ENCODE assay signal across 1 cellular context in the genomic region with DNA sequence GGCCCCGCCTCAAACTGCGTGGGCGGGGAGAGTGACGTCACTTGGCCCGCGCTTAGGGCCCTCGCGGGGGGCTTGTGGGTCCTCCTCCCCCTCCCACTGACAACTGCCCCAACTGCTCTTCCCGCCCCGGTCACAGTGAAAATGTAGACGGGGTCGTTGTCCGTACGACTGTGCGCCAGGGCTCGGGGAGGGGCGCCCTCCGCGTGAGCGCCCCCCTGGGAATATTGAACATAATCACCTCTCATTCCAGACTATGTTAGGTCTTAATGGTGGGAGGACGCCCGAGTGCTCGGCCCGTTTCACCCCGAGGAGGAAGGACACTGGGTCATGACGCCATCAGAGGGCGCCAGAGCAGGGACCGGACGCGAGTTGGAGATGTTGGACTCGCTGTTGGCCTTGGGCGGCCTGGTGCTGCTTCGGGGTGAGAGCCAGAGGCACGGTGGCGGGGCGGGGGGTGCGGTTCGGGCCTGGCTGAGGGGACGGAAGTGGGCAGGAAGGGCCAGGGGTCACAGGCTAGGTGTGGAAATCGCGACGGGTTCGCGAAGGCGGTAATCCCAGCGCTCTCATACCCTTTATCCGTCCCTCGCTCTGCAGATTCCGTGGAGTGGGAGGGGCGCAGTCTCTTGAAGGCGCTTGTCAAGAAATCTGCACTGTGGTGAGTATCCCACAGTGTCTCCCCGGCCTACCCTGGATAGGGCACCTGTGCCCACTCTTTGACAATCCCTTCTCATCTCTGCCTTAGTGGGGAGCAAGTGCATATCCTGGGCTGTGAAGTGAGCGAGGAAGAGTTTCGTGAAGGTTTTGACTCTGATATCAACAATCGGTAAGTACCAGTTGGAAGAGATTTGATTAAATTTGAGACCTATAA.
TF ChIP-seq lines count a peak whose summit lies in the region.

A gene with protein sequence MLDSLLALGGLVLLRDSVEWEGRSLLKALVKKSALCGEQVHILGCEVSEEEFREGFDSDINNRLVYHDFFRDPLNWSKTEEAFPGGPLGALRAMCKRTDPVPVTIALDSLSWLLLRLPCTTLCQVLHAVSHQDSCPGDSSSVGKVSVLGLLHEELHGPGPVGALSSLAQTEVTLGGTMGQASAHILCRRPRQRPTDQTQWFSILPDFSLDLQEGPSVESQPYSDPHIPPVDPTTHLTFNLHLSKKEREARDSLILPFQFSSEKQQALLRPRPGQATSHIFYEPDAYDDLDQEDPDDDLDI (plus strand): TSS at position 40 of the 868 bp plus-strand sequence. CDS start 336 bp downstream, at position 376.

TF ChIP-seq in HepG2, 621 proteins besides CTCF, POLR2A, EP300 and RAD21 (continued from another document and continues in another):
- TF ChIP-seq ZNF816 (CRISPR knock-in tag; IDR thresholded peaks at IDR 0.05; ENCODE audit: borderline replicate concordance), result no peak
- 0 out of 2 replicates have a peak, but pooled peaks have one; percentile 1 for TF ChIP-seq FOXK1 (CRISPR knock-in tag; IDR thresholded peaks at IDR 0.05; ENCODE audit: borderline replicate concordance, low read depth)
- TF ChIP-seq SP140L (CRISPR knock-in tag; IDR thresholded peaks at IDR 0.05; ENCODE audit: borderline replicate concordance), result no peak
- no peak for TF ChIP-seq ZIK1 (CRISPR knock-in tag; IDR thresholded peaks at IDR 0.05; ENCODE audit: borderline replicate concordance, low read depth)
- TF ChIP-seq ZNF441 (CRISPR knock-in tag; IDR thresholded peaks at IDR 0.05; ENCODE audit: borderline replicate concordance), result no peak; the same call in 1 of the 2 replicates
- no peak; the same call in 1 of the 2 replicates for TF ChIP-seq ZNF552 (CRISPR knock-in tag; IDR thresholded peaks at IDR 0.05; ENCODE audit: borderline replicate concordance)
- TF ChIP-seq ZBTB46 (CRISPR knock-in tag; IDR thresholded peaks at IDR 0.05; ENCODE audit: borderline replicate concordance), result no peak
- peak; percentile 33 for TF ChIP-seq XRCC5 (optimal IDR thresholded peaks at IDR 0.05; ENCODE audit: low read length)
- TF ChIP-seq HOXA9 (CRISPR knock-in tag; IDR thresholded peaks at IDR 0.05; ENCODE audit: borderline replicate concordance), result no peak
- no peak for TF ChIP-seq GATA4 (IDR thresholded peaks at IDR 0.05; ENCODE audit: borderline replicate concordance, low read depth)
- peak; percentile 99 for TF ChIP-seq CREB1 (IDR thresholded peaks at IDR 0.05)
- TF ChIP-seq CREB1 (CRISPR knock-in tag; IDR thresholded peaks at IDR 0.05), result peak; percentile 98
- TF ChIP-seq, protein P1, sequence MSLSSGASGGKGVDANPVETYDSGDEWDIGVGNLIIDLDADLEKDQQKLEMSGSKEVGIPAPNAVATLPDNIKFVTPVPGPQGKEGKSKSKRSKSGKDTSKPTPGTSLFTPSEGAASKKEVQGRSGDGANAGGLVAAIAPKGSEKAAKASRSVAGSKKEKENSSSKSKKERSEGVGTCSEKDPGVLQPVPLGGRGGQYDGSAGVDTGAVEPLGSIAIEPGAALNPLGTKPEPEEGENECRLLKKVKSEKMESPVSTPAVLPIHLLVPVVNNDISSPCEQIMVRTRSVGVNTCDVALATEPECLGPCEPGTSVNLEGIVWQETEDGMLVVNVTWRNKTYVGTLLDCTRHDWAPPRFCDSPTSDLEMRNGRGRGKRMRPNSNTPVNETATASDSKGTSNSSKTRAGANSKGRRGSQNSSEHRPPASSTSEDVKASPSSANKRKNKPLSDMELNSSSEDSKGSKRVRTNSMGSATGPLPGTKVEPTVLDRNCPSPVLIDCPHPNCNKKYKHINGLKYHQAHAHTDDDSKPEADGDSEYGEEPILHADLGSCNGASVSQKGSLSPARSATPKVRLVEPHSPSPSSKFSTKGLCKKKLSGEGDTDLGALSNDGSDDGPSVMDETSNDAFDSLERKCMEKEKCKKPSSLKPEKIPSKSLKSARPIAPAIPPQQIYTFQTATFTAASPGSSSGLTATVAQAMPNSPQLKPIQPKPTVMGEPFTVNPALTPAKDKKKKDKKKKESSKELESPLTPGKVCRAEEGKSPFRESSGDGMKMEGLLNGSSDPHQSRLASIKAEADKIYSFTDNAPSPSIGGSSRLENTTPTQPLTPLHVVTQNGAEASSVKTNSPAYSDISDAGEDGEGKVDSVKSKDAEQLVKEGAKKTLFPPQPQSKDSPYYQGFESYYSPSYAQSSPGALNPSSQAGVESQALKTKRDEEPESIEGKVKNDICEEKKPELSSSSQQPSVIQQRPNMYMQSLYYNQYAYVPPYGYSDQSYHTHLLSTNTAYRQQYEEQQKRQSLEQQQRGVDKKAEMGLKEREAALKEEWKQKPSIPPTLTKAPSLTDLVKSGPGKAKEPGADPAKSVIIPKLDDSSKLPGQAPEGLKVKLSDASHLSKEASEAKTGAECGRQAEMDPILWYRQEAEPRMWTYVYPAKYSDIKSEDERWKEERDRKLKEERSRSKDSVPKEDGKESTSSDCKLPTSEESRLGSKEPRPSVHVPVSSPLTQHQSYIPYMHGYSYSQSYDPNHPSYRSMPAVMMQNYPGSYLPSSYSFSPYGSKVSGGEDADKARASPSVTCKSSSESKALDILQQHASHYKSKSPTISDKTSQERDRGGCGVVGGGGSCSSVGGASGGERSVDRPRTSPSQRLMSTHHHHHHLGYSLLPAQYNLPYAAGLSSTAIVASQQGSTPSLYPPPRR (CRISPR knock-in tag; IDR thresholded peaks at IDR 0.05; ENCODE audit: borderline replicate concordance), result peak; percentile 85
- no peak for TF ChIP-seq ZSCAN20 (CRISPR knock-in tag; IDR thresholded peaks at IDR 0.05; ENCODE audit: borderline replicate concordance)
- TF ChIP-seq RFX1 (IDR thresholded peaks at IDR 0.05), result no peak
- TF ChIP-seq TOE1 (CRISPR knock-in tag; IDR thresholded peaks at IDR 0.05), result no peak; the same call in 1 of the 2 replicates
- no peak; the same call in 1 of the 2 replicates for TF ChIP-seq ZNF644 (CRISPR knock-in tag; IDR thresholded peaks at IDR 0.05; ENCODE audit: low read depth)
- no peak for TF ChIP-seq RELA (CRISPR knock-in tag; IDR thresholded peaks at IDR 0.05)
- TF ChIP-seq NPAS2 (CRISPR knock-in tag; IDR thresholded peaks at IDR 0.05; ENCODE audit: borderline replicate concordance), result no peak
- TF ChIP-seq SP5 (CRISPR knock-in tag; IDR thresholded peaks at IDR 0.05; ENCODE audit: borderline replicate concordance, low read depth), result 0 out of 2 replicates have a peak, but pooled peaks have one; percentile 46
- TF ChIP-seq NR1H2 (CRISPR knock-in tag; IDR thresholded peaks at IDR 0.05; ENCODE audit: borderline replicate concordance, low read depth), result no peak
- peak; percentile 65; the same call in 1 of the 2 replicates for TF ChIP-seq ZNF768 (CRISPR knock-in tag; IDR thresholded peaks at IDR 0.05)
- TF ChIP-seq, protein P2, sequence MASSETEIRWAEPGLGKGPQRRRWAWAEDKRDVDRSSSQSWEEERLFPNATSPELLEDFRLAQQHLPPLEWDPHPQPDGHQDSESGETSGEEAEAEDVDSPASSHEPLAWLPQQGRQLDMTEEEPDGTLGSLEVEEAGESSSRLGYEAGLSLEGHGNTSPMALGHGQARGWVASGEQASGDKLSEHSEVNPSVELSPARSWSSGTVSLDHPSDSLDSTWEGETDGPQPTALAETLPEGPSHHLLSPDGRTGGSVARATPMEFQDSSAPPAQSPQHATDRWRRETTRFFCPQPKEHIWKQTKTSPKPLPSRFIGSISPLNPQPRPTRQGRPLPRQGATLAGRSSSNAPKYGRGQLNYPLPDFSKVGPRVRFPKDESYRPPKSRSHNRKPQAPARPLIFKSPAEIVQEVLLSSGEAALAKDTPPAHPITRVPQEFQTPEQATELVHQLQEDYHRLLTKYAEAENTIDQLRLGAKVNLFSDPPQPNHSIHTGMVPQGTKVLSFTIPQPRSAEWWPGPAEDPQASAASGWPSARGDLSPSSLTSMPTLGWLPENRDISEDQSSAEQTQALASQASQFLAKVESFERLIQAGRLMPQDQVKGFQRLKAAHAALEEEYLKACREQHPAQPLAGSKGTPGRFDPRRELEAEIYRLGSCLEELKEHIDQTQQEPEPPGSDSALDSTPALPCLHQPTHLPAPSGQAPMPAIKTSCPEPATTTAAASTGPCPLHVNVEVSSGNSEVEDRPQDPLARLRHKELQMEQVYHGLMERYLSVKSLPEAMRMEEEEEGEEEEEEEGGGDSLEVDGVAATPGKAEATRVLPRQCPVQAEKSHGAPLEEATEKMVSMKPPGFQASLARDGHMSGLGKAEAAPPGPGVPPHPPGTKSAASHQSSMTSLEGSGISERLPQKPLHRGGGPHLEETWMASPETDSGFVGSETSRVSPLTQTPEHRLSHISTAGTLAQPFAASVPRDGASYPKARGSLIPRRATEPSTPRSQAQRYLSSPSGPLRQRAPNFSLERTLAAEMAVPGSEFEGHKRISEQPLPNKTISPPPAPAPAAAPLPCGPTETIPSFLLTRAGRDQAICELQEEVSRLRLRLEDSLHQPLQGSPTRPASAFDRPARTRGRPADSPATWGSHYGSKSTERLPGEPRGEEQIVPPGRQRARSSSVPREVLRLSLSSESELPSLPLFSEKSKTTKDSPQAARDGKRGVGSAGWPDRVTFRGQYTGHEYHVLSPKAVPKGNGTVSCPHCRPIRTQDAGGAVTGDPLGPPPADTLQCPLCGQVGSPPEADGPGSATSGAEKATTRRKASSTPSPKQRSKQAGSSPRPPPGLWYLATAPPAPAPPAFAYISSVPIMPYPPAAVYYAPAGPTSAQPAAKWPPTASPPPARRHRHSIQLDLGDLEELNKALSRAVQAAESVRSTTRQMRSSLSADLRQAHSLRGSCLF (CRISPR knock-in tag; IDR thresholded peaks at IDR 0.05; ENCODE audit: borderline replicate concordance), result no peak
- TF ChIP-seq NCOA5 (CRISPR knock-in tag; IDR thresholded peaks at IDR 0.05), result no peak
- TF ChIP-seq ZNF564 (CRISPR knock-in tag; IDR thresholded peaks at IDR 0.05), result 0 out of 2 replicates have a peak, but pooled peaks have one; percentile 40
- TF ChIP-seq HOXA5 (CRISPR knock-in tag; IDR thresholded peaks at IDR 0.05), result peak; percentile 23; the same call in 1 of the 2 replicates
- TF ChIP-seq, protein P3, sequence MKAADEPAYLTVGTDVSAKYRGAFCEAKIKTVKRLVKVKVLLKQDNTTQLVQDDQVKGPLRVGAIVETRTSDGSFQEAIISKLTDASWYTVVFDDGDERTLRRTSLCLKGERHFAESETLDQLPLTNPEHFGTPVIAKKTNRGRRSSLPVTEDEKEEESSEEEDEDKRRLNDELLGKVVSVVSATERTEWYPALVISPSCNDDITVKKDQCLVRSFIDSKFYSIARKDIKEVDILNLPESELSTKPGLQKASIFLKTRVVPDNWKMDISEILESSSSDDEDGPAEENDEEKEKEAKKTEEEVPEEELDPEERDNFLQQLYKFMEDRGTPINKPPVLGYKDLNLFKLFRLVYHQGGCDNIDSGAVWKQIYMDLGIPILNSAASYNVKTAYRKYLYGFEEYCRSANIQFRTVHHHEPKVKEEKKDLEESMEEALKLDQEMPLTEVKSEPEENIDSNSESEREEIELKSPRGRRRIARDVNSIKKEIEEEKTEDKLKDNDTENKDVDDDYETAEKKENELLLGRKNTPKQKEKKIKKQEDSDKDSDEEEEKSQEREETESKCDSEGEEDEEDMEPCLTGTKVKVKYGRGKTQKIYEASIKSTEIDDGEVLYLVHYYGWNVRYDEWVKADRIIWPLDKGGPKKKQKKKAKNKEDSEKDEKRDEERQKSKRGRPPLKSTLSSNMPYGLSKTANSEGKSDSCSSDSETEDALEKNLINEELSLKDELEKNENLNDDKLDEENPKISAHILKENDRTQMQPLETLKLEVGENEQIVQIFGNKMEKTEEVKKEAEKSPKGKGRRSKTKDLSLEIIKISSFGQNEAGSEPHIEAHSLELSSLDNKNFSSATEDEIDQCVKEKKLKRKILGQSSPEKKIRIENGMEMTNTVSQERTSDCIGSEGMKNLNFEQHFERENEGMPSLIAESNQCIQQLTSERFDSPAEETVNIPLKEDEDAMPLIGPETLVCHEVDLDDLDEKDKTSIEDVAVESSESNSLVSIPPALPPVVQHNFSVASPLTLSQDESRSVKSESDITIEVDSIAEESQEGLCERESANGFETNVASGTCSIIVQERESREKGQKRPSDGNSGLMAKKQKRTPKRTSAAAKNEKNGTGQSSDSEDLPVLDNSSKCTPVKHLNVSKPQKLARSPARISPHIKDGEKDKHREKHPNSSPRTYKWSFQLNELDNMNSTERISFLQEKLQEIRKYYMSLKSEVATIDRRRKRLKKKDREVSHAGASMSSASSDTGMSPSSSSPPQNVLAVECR (CRISPR knock-in tag; IDR thresholded peaks at IDR 0.05; ENCODE audit: borderline replicate concordance), result peak; percentile 90
- TF ChIP-seq MIXL1 (CRISPR knock-in tag; IDR thresholded peaks at IDR 0.05), result 0 out of 2 replicates have a peak, but pooled peaks have one; percentile 28
- TF ChIP-seq MEIS1 (CRISPR knock-in tag; IDR thresholded peaks at IDR 0.05; ENCODE audit: borderline replicate concordance), result 0 out of 2 replicates have a peak, but pooled peaks have one; percentile 38
- TF ChIP-seq JARID2 (CRISPR knock-in tag; IDR thresholded peaks at IDR 0.05; ENCODE audit: insufficient replicate concordance), result no peak
- TF ChIP-seq ZNF331 (CRISPR knock-in tag; IDR thresholded peaks at IDR 0.05), result peak; percentile 65; the same call in 1 of the 2 replicates
- no peak for TF ChIP-seq ZNF20 (CRISPR knock-in tag; IDR thresholded peaks at IDR 0.05)
- TF ChIP-seq ZNF792 (CRISPR knock-in tag; IDR thresholded peaks at IDR 0.05), result peak; percentile 85; the same call in 1 of the 2 replicates
- no peak for TF ChIP-seq WIZ (CRISPR knock-in tag; IDR thresholded peaks at IDR 0.05)
- TF ChIP-seq, protein P4, sequence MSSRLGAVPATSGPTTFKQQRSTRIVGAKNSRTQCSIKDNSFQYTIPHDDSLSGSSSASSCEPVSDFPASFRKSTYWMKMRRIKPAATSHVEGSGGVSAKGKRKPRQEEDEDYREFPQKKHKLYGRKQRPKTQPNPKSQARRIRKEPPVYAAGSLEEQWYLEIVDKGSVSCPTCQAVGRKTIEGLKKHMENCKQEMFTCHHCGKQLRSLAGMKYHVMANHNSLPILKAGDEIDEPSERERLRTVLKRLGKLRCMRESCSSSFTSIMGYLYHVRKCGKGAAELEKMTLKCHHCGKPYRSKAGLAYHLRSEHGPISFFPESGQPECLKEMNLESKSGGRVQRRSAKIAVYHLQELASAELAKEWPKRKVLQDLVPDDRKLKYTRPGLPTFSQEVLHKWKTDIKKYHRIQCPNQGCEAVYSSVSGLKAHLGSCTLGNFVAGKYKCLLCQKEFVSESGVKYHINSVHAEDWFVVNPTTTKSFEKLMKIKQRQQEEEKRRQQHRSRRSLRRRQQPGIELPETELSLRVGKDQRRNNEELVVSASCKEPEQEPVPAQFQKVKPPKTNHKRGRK (CRISPR knock-in tag; IDR thresholded peaks at IDR 0.05), result no peak
- no peak for TF ChIP-seq ELK4 (CRISPR knock-in tag; IDR thresholded peaks at IDR 0.05; ENCODE audit: borderline replicate concordance)
